Comparison of ENCODE assay signal across 9 cellular contexts in genomic region chr12:55974308-55974724, GRCh38. TPM values are rescaled to one million over a fixed set of nuclear protein-coding genes. Genes with fewer than 3 reads are reported as not detected.
DNase-seq lines count a peak whose midpoint lies in the region; ATAC-seq and TF ChIP-seq lines count a peak whose summit lies in the region.
"Had no signal": no experiment of that assay in that cellular context is flagged by ENCODE, and none has a peak within 500 bp of the region (broad histone marks: within the 10 kb centered on the region; RNA-seq: fewer than 3 reads in every experiment).

No MANE protein-coding gene starts in this region.

- H3K27me3 Mint-ChIP-seq in stimulated activated naive B cell treated with anti-CD40 and anti-IgM and Interleukin-4, amounts not matched to agents 10 μg/mL and 1 μg/mL and 100 μg/mL, for 72 hours: no peaks in the 10 kb centered on the region
- H3K27me3 Mint-ChIP-seq: naive thymus-derived CD8-positive, alpha-beta T cell had no signal

- peak overlapping the region; percentile 78 for H3K27ac ChIP-seq in mammary epithelial cell (ENCODE audit: insufficient read depth, low read depth, low read length)
- peak overlapping the region; percentile 90 for H3K27ac ChIP-seq in layer of hippocampus (ENCODE audit: low read depth, low read length)

- POLR2A ChIA-PET in AG04449 (lab: Yijun Ruan, JAX): interaction anchor here (0.6 to 2.2 kb wide), 19 partner anchors 8 to 1563 kb away, joined by 3 to 10 read pairs (median 4); partner anchors contain the start of genes CD63, DNAJC14, ORMDL2 and SARNP

- in situ Hi-C loops in GM13976 (cut with MboI; ENCODE audit: low sequenced_read_pairs, unreplicated experiment) (no loop called here), mammary epithelial cell (cut with MboI; ENCODE audit: low sequenced_read_pairs in 2 of 2) (no loop called here)

- dilution Hi-C loops in mammary epithelial cell (cut with HindIII; ENCODE audit: low sequenced_read_pairs): no loop called here

- H2AFZ ChIP-seq in mammary epithelial cell (ENCODE audit: low read depth, low read length): peak overlapping the region; percentile 92

- H3K4me3 ChIP-seq in AG04449 (ENCODE audit: low read depth, low read length) (peak overlapping the region; percentile 97), mammary epithelial cell (replicated peaks in 1 of 3; ENCODE audit: insufficient read depth in 1 of 3, low read depth in 2 of 3, low read length in 3 of 3) (peak overlapping the region; percentile 94 to 98 (median 96))

- H3K4me1 Mint-ChIP-seq in stimulated activated naive B cell treated with anti-CD40 and anti-IgM and Interleukin-4, amounts not matched to agents 10 μg/mL and 1 μg/mL and 100 μg/mL, for 72 hours: peaks cover 23 to 31% of the 10 kb centered on the region in 2 donors

- peak overlapping the region; percentile 78 for H3K9ac ChIP-seq in mammary epithelial cell (ENCODE audit: insufficient read depth, low read length)

- H3K36me3 ChIP-seq in mammary epithelial cell (ENCODE audit: insufficient read depth, low read length): peaks cover 6% of the 10 kb centered on the region

- H3K27ac Mint-ChIP-seq in stimulated activated naive B cell treated with anti-CD40 and anti-IgM and Interleukin-4, amounts not matched to agents 10 μg/mL and 1 μg/mL and 100 μg/mL, for 72 hours: no peak overlapping the region

- WGBS in mammary epithelial cell (ENCODE audit: low coverage, missing lambda C conversion rate): 3% methylated on average over 7 of the region's 15 CpGs

- intact Hi-C loops in mammary epithelial cell (cut with micrococcal nuclease): no loop called here

- DNase-seq in AG04449 (ENCODE audit: low read depth, low spot score): no peak
- peak; percentile 56 for DNase-seq in GM13976 (ENCODE audit: low spot score)
- DNase-seq in NOMO-1 treated with dmso at 0.1 percent for 144 hours (lab: John Stamatoyannopoulos, UW; ENCODE audit: unreplicated experiment): peak; percentile 32
- peak; percentile 49 for DNase-seq in mammary epithelial cell
- no peak for DNase-seq in stimulated activated naive B cell treated with anti-CD40 and anti-IgM and Interleukin-4, amounts not matched to agents 10 μg/mL and 1 μg/mL and 100 μg/mL, for 72 hours

- H3K27me3 ChIP-seq in mammary epithelial cell (ENCODE audit: insufficient read depth, low read length): no peaks in the 10 kb centered on the region
- no peaks in the 10 kb centered on the region for H3K27me3 ChIP-seq in layer of hippocampus (ENCODE audit: control insufficient read depth, insufficient read depth, low read length)

- no peaks in the 10 kb centered on the region for H3K9me3 Mint-ChIP-seq in stimulated activated naive B cell treated with anti-CD40 and anti-IgM and Interleukin-4, amounts not matched to agents 10 μg/mL and 1 μg/mL and 100 μg/mL, for 72 hours
- H3K9me3 Mint-ChIP-seq: naive thymus-derived CD8-positive, alpha-beta T cell had no signal

- no peaks in the 10 kb centered on the region for H3K9me3 ChIP-seq in mammary epithelial cell (replicated peaks; ENCODE audit: insufficient read depth, low read length)

- CTCF ChIA-PET in AG04449 (lab: Yijun Ruan, JAX): interaction anchor here (1.0 to 2.7 kb wide), 13 partner anchors 9 to 258 kb away, joined by 3 to 26 read pairs (median 4); partner anchors contain the start of genes BLOC1S1, ORMDL2, SARNP and SUOX
- CTCF ChIA-PET in mammary epithelial cell (lab: Charles Lee; ENCODE audit: low non-redundant PET): interaction anchor here (0.6 to 0.8 kb wide), 4 partner anchors 19 to 1118 kb away, joined by 3 to 13 read pairs (median 6); no protein-coding TSS in a partner anchor

- H4K20me1 ChIP-seq in mammary epithelial cell (ENCODE audit: insufficient read depth, low read length): no peaks in the 10 kb centered on the region

- H3K4me2 ChIP-seq in mammary epithelial cell (ENCODE audit: insufficient read depth, low read depth, low read length): peak overlapping the region; percentile 76

- peaks cover 54% of the 10 kb centered on the region for H3K79me2 ChIP-seq in mammary epithelial cell (ENCODE audit: insufficient read depth, low read length)

- H3K36me3 Mint-ChIP-seq in stimulated activated naive B cell treated with anti-CD40 and anti-IgM and Interleukin-4, amounts not matched to agents 10 μg/mL and 1 μg/mL and 100 μg/mL, for 72 hours: peaks cover 16 to 32% of the 10 kb centered on the region in 2 donors

- no peak for TF ChIP-seq CTCF in AG04449 (IDR thresholded peaks at IDR 0.05; ENCODE audit: insufficient read depth, low read length, missing control alignments)
- TF ChIP-seq CTCF in GM13976 (IDR thresholded peaks at IDR 0.05; ENCODE audit: borderline replicate concordance, control extremely low read depth, extremely low read depth, insufficient read depth, missing control alignments): no peak
- no peak for TF ChIP-seq CTCF in mammary epithelial cell (conservative IDR thresholded peaks at IDR 0.05 in 1 of 2, IDR thresholded peaks at IDR 0.05 in 1 of 2; ENCODE audit: extremely low read depth in 1 of 2, insufficient read depth in 1 of 2, low read depth in 1 of 2, low read length in 2 of 2)

- peaks cover 17% of the 10 kb centered on the region for H3K4me1 ChIP-seq in mammary epithelial cell (ENCODE audit: insufficient read depth, low read length)

- BruUV-seq in mammary epithelial cell (replicated peaks; lab: Mats Ljungman, UMichigan): no TSS peak

- no peak overlapping the region for H3K4me3 Mint-ChIP-seq in stimulated activated naive B cell treated with anti-CD40 and anti-IgM and Interleukin-4, amounts not matched to agents 10 μg/mL and 1 μg/mL and 100 μg/mL, for 72 hours
- H3K4me3 Mint-ChIP-seq: naive thymus-derived CD8-positive, alpha-beta T cell had no signal

- peak; percentile 23 for ATAC-seq in HG03045 (IDR thresholded peaks at IDR 0.05; ENCODE audit: unreplicated experiment)
- peak; percentile 36 to 38 for ATAC-seq in stimulated activated naive B cell treated with anti-CD40 and anti-IgM and Interleukin-4, amounts not matched to agents 10 μg/mL and 1 μg/mL and 100 μg/mL, for 72 hours (replicated peaks)
- ATAC-seq in GM18858 (IDR thresholded peaks at IDR 0.05; ENCODE audit: unreplicated experiment): no peak

RNA-seq across cellular contexts. Expression of gene RAB5B, which starts 0.4 kb away (rescaled TPM):
- total RNA-seq in mammary epithelial cell: 10 to 100 TPM; 79.4 to 92.5 TPM
- 87.1 TPM for polyA plus RNA-seq in mammary epithelial cell
- 153 TPM for polyA minus RNA-seq in mammary epithelial cell

RNA-seq across cellular contexts. Expression of gene CDK2, which starts 7.7 kb away (rescaled TPM):
- 10 to 100 TPM; 17.5 to 54.9 TPM for total RNA-seq in mammary epithelial cell
- 50.0 TPM for polyA plus RNA-seq in mammary epithelial cell
- polyA minus RNA-seq in mammary epithelial cell: 154 TPM

RNA-seq across cellular contexts. Expression of gene PMEL, which starts 8.5 kb away (rescaled TPM):
- total RNA-seq in mammary epithelial cell: 1 to 10 TPM in 1 of 2 donors, under 1 TPM in 1; 0.67 to 1.9 TPM
- polyA plus RNA-seq in mammary epithelial cell: 1.4 TPM
- polyA minus RNA-seq in mammary epithelial cell: not detected
- total RNA-seq: naive thymus-derived CD8-positive, alpha-beta T cell had no signal

RNA-seq across cellular contexts. Expression of gene SUOX, which starts 22.8 kb away (rescaled TPM):
- total RNA-seq in mammary epithelial cell: 10 to 100 TPM; 10.7 to 14.7 TPM
- 12.2 TPM for polyA plus RNA-seq in mammary epithelial cell
- 24.8 TPM for polyA minus RNA-seq in mammary epithelial cell

RNA-seq across cellular contexts. Expression of gene DGKA, which starts 43.4 kb away (rescaled TPM):
- 100 to 1,000 TPM; 204 to 378 TPM for total RNA-seq in mammary epithelial cell
- polyA plus RNA-seq in mammary epithelial cell: 195 TPM
- 263 TPM for polyA minus RNA-seq in mammary epithelial cell

Comparison
In these comparisons a context has a peak if more than half of its experiments do, and no peak if none do; other contexts are left out.
1. DNase-seq: peak in GM13976 (single experiment), NOMO-1 treated with dmso at 0.1 percent for 144 hours (single experiment) and mammary epithelial cell (single experiment); none in AG04449 (single experiment) and stimulated activated naive B cell treated with anti-CD40 and anti-IgM and Interleukin-4, amounts not matched to agents 10 μg/mL and 1 μg/mL and 100 μg/mL, for 72 hours (single experiment).